ENCODE assay signal across 38 cellular contexts in the genomic region with DNA sequence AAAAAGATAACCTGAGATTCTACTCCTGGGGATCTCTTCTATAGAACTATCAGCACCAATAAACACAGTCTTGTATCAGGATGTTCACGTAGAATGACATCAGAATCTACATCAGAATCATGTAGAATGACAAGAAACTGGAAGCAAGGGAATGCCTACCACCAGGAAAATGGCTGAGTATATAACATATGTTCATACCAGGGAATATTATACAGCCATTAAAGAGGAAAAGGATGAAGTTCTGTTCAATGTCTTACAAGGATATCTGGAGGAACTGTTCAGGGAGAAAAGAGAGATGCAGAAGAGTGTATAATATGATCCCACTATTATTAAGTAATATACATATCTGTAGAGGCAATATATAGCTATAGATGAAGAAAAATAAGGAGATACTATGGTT.
"Had no signal": no experiment of that assay in that cellular context is flagged by ENCODE, and none has a peak within 500 bp of the region (broad histone marks: within the 10 kb centered on the region; RNA-seq: fewer than 3 reads in every experiment).

No MANE protein-coding gene starts in this region.

- H3K36me3 Mint-ChIP-seq: activated naive CD4-positive, alpha-beta T cell treated with anti-CD3 and anti-CD28 coated beads, Interleukin-2, amount 10 ng/mL, durations not matched to agents 7 days and 5 days; activated naive CD4-positive, alpha-beta T cell treated with anti-CD3 and anti-CD28 coated beads, Interleukin-2, amount 50 U/mL, for 72 hours had no signal

- H3K27me3 ChIP-seq: adrenal gland, ascending aorta, body of pancreas, brain microvascular endothelial cell, breast epithelium had no signal

- H3K27me3 Mint-ChIP-seq: activated naive CD4-positive, alpha-beta T cell treated with anti-CD3 and anti-CD28 coated beads, Interleukin-2, amount 50 U/mL, for 24 hours; activated naive CD8-positive, alpha-beta T cell; activated naive CD8-positive, alpha-beta T cell treated with anti-CD3 and anti-CD28 coated beads for 36 hours; activated naive CD8-positive, alpha-beta T cell treated with anti-CD3 and anti-CD28 coated beads, Interleukin-2, amount 50 U/mL, for 24 hours; central memory CD8-positive, alpha-beta T cell had no signal

- H3K4me1 ChIP-seq: breast epithelium had no signal

- H3K36me3 ChIP-seq: adrenal gland, brain microvascular endothelial cell, breast epithelium, cardiac muscle cell had no signal

- H3K9me3 ChIP-seq: adrenal gland, ascending aorta, body of pancreas, breast epithelium had no signal

- H3K4me3 Mint-ChIP-seq: activated naive CD4-positive, alpha-beta T cell treated with anti-CD3 and anti-CD28 coated beads for 36 hours; activated naive CD4-positive, alpha-beta T cell treated with anti-CD3 and anti-CD28 coated beads, Interleukin-2, amount 10 ng/mL, durations not matched to agents 7 days and 5 days; activated naive CD4-positive, alpha-beta T cell treated with anti-CD3 and anti-CD28 coated beads, Interleukin-2, amount 50 U/mL, for 24 hours; activated naive CD8-positive, alpha-beta T cell; activated naive CD8-positive, alpha-beta T cell treated with anti-CD3 and anti-CD28 coated beads for 36 hours; activated naive CD8-positive, alpha-beta T cell treated with anti-CD3 and anti-CD28 coated beads, Interleukin-2, amount 10 ng/mL, durations not matched to agents 7 days and 5 days; activated naive CD8-positive, alpha-beta T cell treated with anti-CD3 and anti-CD28 coated beads, Interleukin-2, amount 50 U/mL, for 24 hours; activated T-cell treated with anti-CD3 and anti-CD28 coated beads, Interleukin-2, amount 50 U/mL, for 24 hours; activated T-cell treated with anti-CD3 and anti-CD28 coated beads, Interleukin-2, amount 50 U/mL, for 4 hours; activated T-cell treated with anti-CD3 and anti-CD28 coated beads, Interleukin-2, amount 50 U/mL, for 72 hours; activated T-helper 1 cell treated with anti-CD3 and anti-CD28 coated beads, Interleukin-12 subunit alpha, Interleukin-12 subunit beta, Interleukin-2, Interleukin-4 antibody, amounts not matched to agents 30 ng/mL and 10 ng/mL and 1 ng/mL, durations not matched to agents 14 hours and 24 hours and 36 hours; activated T-helper 17 cell treated with anti-CD3 and anti-CD28 coated beads, Interleukin-2, amount 50 U/mL, for 72 hours; central memory CD8-positive, alpha-beta T cell had no signal

- H3K4me3 ChIP-seq: adrenal gland, ascending aorta, body of pancreas, breast epithelium, cardiac muscle cell had no signal

- H3K27ac Mint-ChIP-seq: activated naive CD4-positive, alpha-beta T cell treated with anti-CD3 and anti-CD28 coated beads for 36 hours; activated naive CD4-positive, alpha-beta T cell treated with anti-CD3 and anti-CD28 coated beads, Interleukin-2, amount 10 ng/mL, durations not matched to agents 7 days and 5 days; activated naive CD4-positive, alpha-beta T cell treated with anti-CD3 and anti-CD28 coated beads, Interleukin-2, amount 50 U/mL, for 24 hours; activated naive CD4-positive, alpha-beta T cell treated with anti-CD3 and anti-CD28 coated beads, Interleukin-2, amount 50 U/mL, for 72 hours; activated naive CD8-positive, alpha-beta T cell; activated naive CD8-positive, alpha-beta T cell treated with anti-CD3 and anti-CD28 coated beads for 36 hours; activated naive CD8-positive, alpha-beta T cell treated with anti-CD3 and anti-CD28 coated beads, Interleukin-2, amount 10 ng/mL, durations not matched to agents 7 days and 5 days; activated naive CD8-positive, alpha-beta T cell treated with anti-CD3 and anti-CD28 coated beads, Interleukin-2, amount 50 U/mL, for 24 hours; activated T-cell treated with anti-CD3 and anti-CD28 coated beads, Interleukin-2, amount 50 U/mL, for 24 hours; activated T-cell treated with anti-CD3 and anti-CD28 coated beads, Interleukin-2, amount 50 U/mL, for 72 hours; activated T-helper 1 cell treated with anti-CD3 and anti-CD28 coated beads, Interleukin-12 subunit alpha, Interleukin-12 subunit beta, Interleukin-2, Interleukin-4 antibody, amounts not matched to agents 30 ng/mL and 10 ng/mL and 1 ng/mL, durations not matched to agents 14 hours and 24 hours and 36 hours; activated T-helper 17 cell treated with anti-CD3 and anti-CD28 coated beads, Interleukin-2, amount 50 U/mL, for 72 hours; activated T-helper 2 cell treated with anti-CD3 and anti-CD28 coated beads, Interferon-gamma antibody, Interleukin-2, Interleukin-4, amounts not matched to agents 10 μg/mL and 5 μg/mL and 100 μg/mL, durations not matched to agents 14 hours and 24 hours and 36 hours; brain had no signal

- H3K27ac ChIP-seq: adrenal gland, ascending aorta, body of pancreas, brain microvascular endothelial cell, breast epithelium, cardiac muscle cell had no signal

- H3K9me3 Mint-ChIP-seq: activated naive CD4-positive, alpha-beta T cell treated with anti-CD3 and anti-CD28 coated beads for 36 hours; activated naive CD4-positive, alpha-beta T cell treated with anti-CD3 and anti-CD28 coated beads, Interleukin-2, amount 10 ng/mL, durations not matched to agents 7 days and 5 days; activated naive CD4-positive, alpha-beta T cell treated with anti-CD3 and anti-CD28 coated beads, Interleukin-2, amount 50 U/mL, for 24 hours; activated naive CD8-positive, alpha-beta T cell treated with anti-CD3 and anti-CD28 coated beads, Interleukin-2, amount 10 ng/mL, durations not matched to agents 7 days and 5 days; activated naive CD8-positive, alpha-beta T cell treated with anti-CD3 and anti-CD28 coated beads, Interleukin-2, amount 50 U/mL, for 24 hours; activated T-cell treated with anti-CD3 and anti-CD28 coated beads, Interleukin-2, amount 50 U/mL, for 24 hours; activated T-cell treated with anti-CD3 and anti-CD28 coated beads, Interleukin-2, amount 50 U/mL, for 4 hours; activated T-cell treated with anti-CD3 and anti-CD28 coated beads, Interleukin-2, amount 50 U/mL, for 72 hours; activated T-helper 1 cell treated with anti-CD3 and anti-CD28 coated beads, Interleukin-12 subunit alpha, Interleukin-12 subunit beta, Interleukin-2, Interleukin-4 antibody, amounts not matched to agents 30 ng/mL and 10 ng/mL and 1 ng/mL, durations not matched to agents 14 hours and 24 hours and 36 hours; activated T-helper 17 cell treated with anti-CD3 and anti-CD28 coated beads, Interleukin-2, amount 50 U/mL, for 72 hours; activated T-helper 2 cell treated with anti-CD3 and anti-CD28 coated beads, Interferon-gamma antibody, Interleukin-2, Interleukin-4, amounts not matched to agents 10 μg/mL and 5 μg/mL and 100 μg/mL, durations not matched to agents 14 hours and 24 hours and 36 hours; central memory CD8-positive, alpha-beta T cell had no signal

- ATAC-seq: activated naive CD4-positive, alpha-beta T cell treated with anti-CD3 and anti-CD28 coated beads, Interleukin-2, amount 50 U/mL, for 72 hours; activated naive CD8-positive, alpha-beta T cell treated with anti-CD3 and anti-CD28 coated beads, Interleukin-2, amount 50 U/mL, for 24 hours; activated T-cell treated with anti-CD3 and anti-CD28 coated beads, Interleukin-2, amount 50 U/mL, for 4 hours; activated T-cell treated with anti-CD3 and anti-CD28 coated beads, Interleukin-2, amount 50 U/mL, for 72 hours; activated T-helper 17 cell treated with anti-CD3 and anti-CD28 coated beads, Interleukin-2, amount 50 U/mL, for 72 hours; body of pancreas had no signal

- DNase-seq: activated effector memory CD4-positive, alpha-beta T cell treated with anti-CD3 and anti-CD28 coated beads, Interleukin-2, amount 50 U/mL, for 16 hours; activated effector memory CD4-positive, alpha-beta T cell treated with Interleukin-2 at 50 U/mL for 16 hours; activated gamma-delta T cell; activated gamma-delta T cell treated with Interleukin-2 at 50 U/mL for 16 hours; activated naive CD4-positive, alpha-beta T cell; activated naive CD4-positive, alpha-beta T cell treated with anti-CD3 and anti-CD28 coated beads for 36 hours; activated naive CD4-positive, alpha-beta T cell treated with anti-CD3 and anti-CD28 coated beads, Interleukin-2, amount 10 ng/mL, durations not matched to agents 7 days and 5 days; activated naive CD4-positive, alpha-beta T cell treated with anti-CD3 and anti-CD28 coated beads, Interleukin-2, amount 50 U/mL, for 16 hours; activated naive CD4-positive, alpha-beta T cell treated with Interleukin-2 at 50 U/mL for 16 hours; activated naive CD8-positive, alpha-beta T cell treated with anti-CD3 and anti-CD28 coated beads for 36 hours; activated naive CD8-positive, alpha-beta T cell treated with anti-CD3 and anti-CD28 coated beads, Interleukin-2, amount 10 ng/mL, durations not matched to agents 7 days and 5 days; activated naive CD8-positive, alpha-beta T cell treated with anti-CD3 and anti-CD28 coated beads, Interleukin-2, amount 50 U/mL, for 24 hours; activated T-cell treated with anti-CD3 and anti-CD28 coated beads, Interleukin-2, amount 50 U/mL, for 1 hour; activated T-cell treated with anti-CD3 and anti-CD28 coated beads, Interleukin-2, amount 50 U/mL, for 24 hours; activated T-cell treated with anti-CD3 and anti-CD28 coated beads, Interleukin-2, amount 50 U/mL, for 4 hours; activated T-cell treated with anti-CD3 and anti-CD28 coated beads, Interleukin-2, amount 50 U/mL, for 48 hours; activated T-cell treated with anti-CD3 and anti-CD28 coated beads, Interleukin-2, amount 50 U/mL, for 72 hours; adrenal gland; amniotic stem cell; amygdala; anterior cingulate cortex; aorta; body of pancreas; brain microvascular endothelial cell; caudate nucleus; central memory CD4-positive, alpha-beta T cell; cerebellar nuclear complex had no signal
